ENCODE assay signal across 16 cellular contexts in the genomic region with DNA sequence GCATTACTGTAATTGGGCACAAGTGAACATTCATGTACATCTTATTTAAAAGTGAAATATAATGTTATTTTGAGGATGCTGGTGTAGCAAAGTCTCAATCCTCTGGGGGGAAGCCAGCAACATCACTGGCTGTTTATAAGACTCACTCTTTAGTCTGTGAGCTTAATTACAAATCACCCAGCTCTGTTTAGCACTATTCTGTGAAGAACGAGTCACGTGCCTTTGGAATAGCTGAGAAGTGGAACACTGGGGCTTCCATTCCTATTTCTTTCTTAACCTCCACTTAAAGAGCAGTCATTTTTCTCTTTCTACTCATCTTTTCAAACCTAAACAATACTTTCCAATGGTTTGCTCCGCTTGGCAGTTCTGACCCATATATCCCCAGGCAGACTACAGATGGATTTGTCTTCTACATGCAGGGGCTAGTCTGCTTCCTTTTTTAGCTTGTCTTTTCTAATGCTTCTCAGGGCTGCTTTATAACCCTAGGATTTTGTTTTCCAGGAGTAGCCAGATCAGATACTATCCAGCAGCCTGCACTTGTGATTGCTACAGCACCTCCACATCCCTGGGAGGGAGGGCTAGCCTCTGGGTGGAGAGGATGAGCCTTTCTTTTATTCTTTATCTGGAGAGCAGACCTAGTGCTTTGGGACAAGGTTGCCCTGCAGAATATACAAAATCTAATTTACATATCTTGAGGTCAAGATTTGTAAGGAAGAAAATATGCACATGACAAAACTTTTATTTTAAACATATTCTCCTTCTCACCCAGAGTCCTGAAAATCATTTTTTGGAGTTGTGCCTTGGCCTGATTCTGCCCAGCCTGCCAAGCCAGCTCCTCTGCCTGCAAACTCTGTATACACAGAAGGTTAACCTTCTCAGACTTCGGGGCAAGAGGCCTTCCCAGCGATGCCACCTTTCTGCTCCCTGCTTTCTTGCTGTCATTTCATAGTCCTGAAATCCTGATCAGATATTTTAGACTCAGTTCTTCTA.
A peak's percentile ranks its signal among the peaks of the same experiment; 100 is the strongest.
DNase-seq lines count a peak whose midpoint lies in the region; ATAC-seq and TF ChIP-seq lines count a peak whose summit lies in the region.
"Had no signal": no experiment of that assay in that cellular context is flagged by ENCODE, and none has a peak within 500 bp of the region (broad histone marks: within the 10 kb centered on the region; RNA-seq: fewer than 3 reads in every experiment).

No MANE protein-coding gene starts in this region.

- no peak overlapping the region for H4K91ac ChIP-seq in mesenchymal stem cell (ENCODE audit: low read length)

- 52% methylated on average over 5 of the region's 5 CpGs for WGBS in mesenchymal stem cell

- H3K36me3 ChIP-seq in right atrium auricular region (no peaks in the 10 kb centered on the region), mesenchymal stem cell (ENCODE audit: control insufficient read depth in 1 of 2, insufficient read depth in 2 of 2, low read depth in 1 of 2, low read length in 2 of 2) (no peaks in the 10 kb centered on the region)
- H3K36me3 ChIP-seq: brain microvascular endothelial cell, thyroid gland had no signal

- H3K4me3 Mint-ChIP-seq in MCF 10A (ENCODE audit: unreplicated experiment) (no peak overlapping the region), endothelial cell (ENCODE audit: unreplicated experiment) (no peak overlapping the region)
- H3K4me3 Mint-ChIP-seq: endodermal cell had no signal

- H3K18ac ChIP-seq in mesenchymal stem cell (ENCODE audit: low read depth in 1 of 2, low read length in 2 of 2) = peak overlapping the region in 1 of 2 experiments; percentile 70

- POLR2A ChIA-PET in MCF 10A (lab: Yijun Ruan, JAX) = interaction anchor here (0.8 to 1.5 kb wide), 4 partner anchors 11 to 96 kb away, joined by 3 to 4 read pairs (median 4); no protein-coding TSS in a partner anchor

- H3K9me3 ChIP-seq in right atrium auricular region = no peaks in the 10 kb centered on the region
- H3K9me3 ChIP-seq in mesenchymal stem cell (ENCODE audit: control insufficient read depth, low read length) = no peaks in the 10 kb centered on the region
- H3K9me3 ChIP-seq: thyroid gland had no signal

- DNase-seq in Right ventricle myocardium superior (no peak), right atrium auricular region (ENCODE audit: low spot score) (no peak), MCF 10A (ENCODE audit: unreplicated experiment) (no peak), mesenchymal stem cell (peak; percentile 74), superior temporal gyrus (ENCODE audit: extremely low spot score) (peak; percentile 58), NCI-H2196 (lab: John Stamatoyannopoulos, UW; ENCODE audit: unreplicated experiment) (no peak), endothelial cell (ENCODE audit: low spot score) (no peak)
- DNase-seq: activated gamma-delta T cell treated with Interleukin-2 at 50 U/mL for 16 hours, brain microvascular endothelial cell, endodermal cell, NCI-H1105, NCI-H526, nucleus accumbens, SHP77 had no signal

- H4K8ac ChIP-seq in mesenchymal stem cell (ENCODE audit: low read length) = peak overlapping the region; percentile 16

- no peaks in the 10 kb centered on the region for H3K79me1 ChIP-seq in mesenchymal stem cell (replicated peaks; ENCODE audit: low read length, poor library complexity, severe bottlenecking)

- H3K23ac ChIP-seq in mesenchymal stem cell (ENCODE audit: low read length in 2 of 2) = no peak overlapping the region

- H2BK15ac ChIP-seq in mesenchymal stem cell (ENCODE audit: low read depth, poor library complexity, severe bottlenecking) = peak overlapping the region; percentile 18

- H3K4ac ChIP-seq in mesenchymal stem cell (ENCODE audit: low read depth in 1 of 2, low read length in 2 of 2) = peak overlapping the region in 1 of 2 experiments; percentile 16

- H3K27me3 Mint-ChIP-seq in MCF 10A (ENCODE audit: insufficient read depth, unreplicated experiment) (no peaks in the 10 kb centered on the region), endothelial cell (ENCODE audit: unreplicated experiment) (no peaks in the 10 kb centered on the region)

- H3K14ac ChIP-seq in mesenchymal stem cell (ENCODE audit: low read length in 2 of 2) = no peak overlapping the region

- peak; percentile 55 for ATAC-seq in Right ventricle myocardium superior (ENCODE audit: poor library complexity)
- ATAC-seq in HG02588 (IDR thresholded peaks at IDR 0.05; ENCODE audit: unreplicated experiment) = no peak

- H3K27me3 ChIP-seq in right atrium auricular region = no peaks in the 10 kb centered on the region
- no peaks in the 10 kb centered on the region for H3K27me3 ChIP-seq in mesenchymal stem cell (ENCODE audit: control insufficient read depth in 1 of 2, insufficient read depth in 1 of 2, low read length in 2 of 2)
- H3K27me3 ChIP-seq: brain microvascular endothelial cell, thyroid gland had no signal

- TF ChIP-seq CTCF in right atrium auricular region (IDR thresholded peaks at IDR 0.05) (no peak), MCF 10A (IDR thresholded peaks at IDR 0.05; ENCODE audit: unreplicated experiment) (no peak), endothelial cell (IDR thresholded peaks at IDR 0.05; ENCODE audit: unreplicated experiment) (no peak)

- intact Hi-C loops in Right ventricle myocardium superior (cut with DNase I) (no loop called here), MCF 10A (cut with micrococcal nuclease) (no loop called here)

- peaks cover 0 to 7% of the 10 kb centered on the region in 2 donors for H3K4me1 ChIP-seq in right atrium auricular region
- no peaks in the 10 kb centered on the region for H3K4me1 ChIP-seq in mesenchymal stem cell (ENCODE audit: control insufficient read depth, insufficient read depth, low read depth, low read length)

- H3K9ac ChIP-seq in mesenchymal stem cell (ENCODE audit: low read length) = no peak overlapping the region

- CTCF ChIA-PET in MCF 10A (lab: Yijun Ruan, JAX) = interaction anchor here (0.7 to 1.0 kb wide), 3 partner anchors 14 to 48 kb away, joined by 3 to 6 read pairs (median 4); no protein-coding TSS in a partner anchor

- H2AK5ac ChIP-seq in mesenchymal stem cell (ENCODE audit: low read length, severe bottlenecking) = no peak overlapping the region

- H2AFZ ChIP-seq in mesenchymal stem cell (ENCODE audit: low read depth, low read length) = no peak overlapping the region

- no peak overlapping the region for H3K4me2 ChIP-seq in mesenchymal stem cell (ENCODE audit: low read length, poor library complexity, severe bottlenecking)

- H2BK12ac ChIP-seq in mesenchymal stem cell (ENCODE audit: low read length in 2 of 2) = peak overlapping the region in 1 of 2 experiments; percentile 40

- no peak overlapping the region for H2BK120ac ChIP-seq in mesenchymal stem cell (ENCODE audit: low read depth, low read length)

- H3K4me3 ChIP-seq in right atrium auricular region (no peak overlapping the region), mesenchymal stem cell (ENCODE audit: insufficient read depth in 1 of 2, low read depth in 1 of 2, low read length in 2 of 2) (no peak overlapping the region)
- H3K4me3 ChIP-seq: thyroid gland had no signal

- H3K9me3 Mint-ChIP-seq in MCF 10A (ENCODE audit: unreplicated experiment) (no peaks in the 10 kb centered on the region), endothelial cell (ENCODE audit: unreplicated experiment) (no peaks in the 10 kb centered on the region)
- H3K9me3 Mint-ChIP-seq: endodermal cell had no signal

- H3K36me3 Mint-ChIP-seq in MCF 10A (ENCODE audit: insufficient read depth, unreplicated experiment) (no peaks in the 10 kb centered on the region), endothelial cell (ENCODE audit: low read depth, unreplicated experiment) (no peaks in the 10 kb centered on the region)

- H3K27ac Mint-ChIP-seq in MCF 10A (ENCODE audit: low read depth, unreplicated experiment) (peak overlapping the region; percentile 13), endothelial cell (ENCODE audit: unreplicated experiment) (no peak overlapping the region)
- H3K27ac Mint-ChIP-seq: endodermal cell had no signal

- no peak overlapping the region for H3K27ac ChIP-seq in right atrium auricular region
- H3K27ac ChIP-seq in mesenchymal stem cell (ENCODE audit: low read length, poor library complexity, severe bottlenecking) = no peak overlapping the region
- H3K27ac ChIP-seq: brain microvascular endothelial cell, thyroid gland had no signal

- H3K4me1 Mint-ChIP-seq in MCF 10A (ENCODE audit: insufficient read depth, unreplicated experiment) (peaks cover 21% of the 10 kb centered on the region), endothelial cell (ENCODE audit: unreplicated experiment) (peaks cover 3% of the 10 kb centered on the region)

- H2BK5ac ChIP-seq in mesenchymal stem cell (ENCODE audit: low read depth, low read length, poor library complexity, severe bottlenecking) = no peak overlapping the region

- no TSS peak for BruUV-seq in MCF 10A (replicated peaks; lab: Mats Ljungman, UMichigan)

Comparison
In these comparisons a context has a peak if more than half of its experiments do, and no peak if none do; other contexts are left out.
1. DNase-seq: peak in mesenchymal stem cell (single experiment) and superior temporal gyrus (single experiment); none in Right ventricle myocardium superior (single experiment), right atrium auricular region (single experiment), MCF 10A (single experiment), NCI-H2196 (single experiment) and endothelial cell (single experiment).